ENCODE assay signal across 14 cellular contexts in the genomic region with DNA sequence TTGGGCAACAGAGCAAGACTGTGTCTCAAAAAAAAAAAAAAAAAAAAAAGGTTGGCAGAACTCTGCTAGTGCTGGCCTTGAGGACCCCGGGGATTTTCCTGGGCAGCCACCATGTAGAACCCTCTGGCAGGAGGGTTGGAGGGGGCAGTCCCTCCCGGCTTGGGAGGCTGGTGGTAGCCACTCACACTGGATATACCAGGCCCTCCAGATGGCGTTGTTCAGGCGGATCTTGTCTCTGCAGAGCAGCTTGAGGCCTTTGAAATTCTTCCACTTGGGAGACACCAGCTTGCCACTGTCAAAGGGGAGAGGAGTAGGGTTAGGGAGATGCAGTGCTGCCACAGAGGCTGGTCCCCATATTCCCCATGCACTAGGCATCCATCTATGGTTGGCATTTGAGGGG. TPM values are rescaled to one million over a fixed set of nuclear protein-coding genes. Genes with fewer than 3 reads are reported as not detected.
DNase-seq lines count a peak whose midpoint lies in the region; ATAC-seq and TF ChIP-seq lines count a peak whose summit lies in the region.
"Had no signal": no experiment of that assay in that cellular context is flagged by ENCODE, and none has a peak within 500 bp of the region (broad histone marks: within the 10 kb centered on the region; RNA-seq: fewer than 3 reads in every experiment).

No MANE protein-coding gene starts in this region.

- H3K4me2 ChIP-seq in GM23338, result no peak overlapping the region

- H3K27ac Mint-ChIP-seq in GM23338 (no peak overlapping the region), immature natural killer cell (no peak overlapping the region)

- H3K9me3 Mint-ChIP-seq in GM23338 (no peaks in the 10 kb centered on the region), immature natural killer cell (peaks cover 0 to 2% (median 0%) of the 10 kb centered on the region in 6 donors)

- CTCF ChIA-PET in AG04449 (lab: Yijun Ruan, JAX), result interaction anchor here (0.7 to 5.7 kb wide), 8 partner anchors 9 to 240 kb away, joined by 3 to 44 read pairs (median 7); a partner anchor contains a TSS

- 0 out of 2 replicates have a peak, but pooled peaks cover 5% of the 10 kb centered on the region for H3F3A ChIP-seq in GM23338 (replicated peaks; ENCODE audit: low read depth)

- H3K4me1 ChIP-seq in GM23338 (ENCODE audit: insufficient read depth), result no peaks in the 10 kb centered on the region

- H3K36me3 ChIP-seq in GM23338 (ENCODE audit: insufficient read depth), result no peaks in the 10 kb centered on the region; the same call in 1 of the 2 replicates
- H3K36me3 ChIP-seq: BLaER1 treated with 17β-estradiol and CSF1 and Interleukin-3, amounts not matched to agents 10 nM and 100 nM; heart right ventricle; pancreas had no signal

- H3K4me1 Mint-ChIP-seq in GM23338 (peaks cover 5% of the 10 kb centered on the region), immature natural killer cell (no peaks in the 10 kb centered on the region)

- no peak for DNase-seq in AG04449 (ENCODE audit: low read depth, low spot score)
- DNase-seq in GM23338 (ENCODE audit: low spot score), result peak; percentile 59
- DNase-seq in RPMI8226, result peak; percentile 44
- peak; percentile 24 for DNase-seq in fibroblast of pulmonary artery (ENCODE audit: low read depth)
- no peak for DNase-seq in NCI-H2107 (lab: John Stamatoyannopoulos, UW)
- DNase-seq in immature natural killer cell, result no peak
- DNase-seq in amniotic stem cell (lab: John Stamatoyannopoulos, UW), result no peak
- DNase-seq: amygdala; effector memory CD4-positive, alpha-beta T cell; heart right ventricle; NCI-H146; pancreas had no signal

- H3K27me3 Mint-ChIP-seq in GM23338 (ENCODE audit: insufficient read depth, low read depth, poor library complexity) (peaks cover 9% of the 10 kb centered on the region), immature natural killer cell (ENCODE audit: low read depth in 3 of 3) (peaks cover 9 to 16% (median 14%) of the 10 kb centered on the region in 3 donors)

- H2AFZ ChIP-seq in GM23338, result no peak overlapping the region

- no peak overlapping the region for H3K4me3 Mint-ChIP-seq in GM23338
- H3K4me3 Mint-ChIP-seq in immature natural killer cell, result no peak overlapping the region

- TF ChIP-seq CTCF in AG04449 (IDR thresholded peaks at IDR 0.05; ENCODE audit: insufficient read depth, low read length, missing control alignments) (peak; percentile 28), GM23338 (conservative IDR thresholded peaks at IDR 0.05; ENCODE audit: low read depth in 2 of 2) (peak; percentile 30 to 64), fibroblast of pulmonary artery (IDR thresholded peaks at IDR 0.05; ENCODE audit: low read length, missing control alignments) (peak; percentile 15)

- no peaks in the 10 kb centered on the region for H3K27me3 ChIP-seq in GM23338 (ENCODE audit: insufficient read depth)
- H3K27me3 ChIP-seq: pancreas had no signal

- H3K4me3 ChIP-seq in AG04449 (ENCODE audit: low read depth, low read length) (no peak overlapping the region), GM23338 (no peak overlapping the region), fibroblast of pulmonary artery (replicated peaks; ENCODE audit: low read depth, low read length) (no peak overlapping the region)
- H3K4me3 ChIP-seq: BLaER1 treated with 17β-estradiol and CSF1 and Interleukin-3, amounts not matched to agents 10 nM and 100 nM; heart right ventricle; pancreas had no signal

- H3K36me3 Mint-ChIP-seq in GM23338 (ENCODE audit: low read depth) (no peaks in the 10 kb centered on the region; the same call in 1 of the 3 replicates), immature natural killer cell (no peaks in the 10 kb centered on the region)

- POLR2A ChIA-PET in AG04449 (lab: Yijun Ruan, JAX), result no interaction called here

- H3K9me2 ChIP-seq in GM23338 (ENCODE audit: insufficient read depth), result no peaks in the 10 kb centered on the region

- H4K20me1 ChIP-seq in GM23338 (replicated peaks; ENCODE audit: insufficient read depth), result no peaks in the 10 kb centered on the region

- ATAC-seq in GM23338 (peak; percentile 70), HG03108 (IDR thresholded peaks at IDR 0.05; ENCODE audit: unreplicated experiment) (no peak)
- ATAC-seq: pancreas had no signal

- H3K27ac ChIP-seq in GM23338 (ENCODE audit: low read depth), result no peak overlapping the region
- H3K27ac ChIP-seq: BLaER1 treated with 17β-estradiol and CSF1 and Interleukin-3, amounts not matched to agents 10 nM and 100 nM; heart right ventricle; pancreas had no signal

- no peaks in the 10 kb centered on the region for H3K79me2 ChIP-seq in GM23338 (replicated peaks; ENCODE audit: insufficient read depth)

TF ChIP-seq in GM23338, 12 proteins besides CTCF, POLR2A, EP300 and RAD21 (continues in another document):
- TF ChIP-seq NANOG (IDR thresholded peaks at IDR 0.05; ENCODE audit: borderline replicate concordance) (no peak), STAT1 (IDR thresholded peaks at IDR 0.05; ENCODE audit: unreplicated experiment) (no peak), EZH2phosphoT487 (IDR thresholded peaks at IDR 0.05; ENCODE audit: unreplicated experiment) (no peak), CREB1 (CRISPR knock-in tag; IDR thresholded peaks at IDR 0.05; ENCODE audit: low read depth) (no peak)
- TF ChIP-seq, protein P1, sequence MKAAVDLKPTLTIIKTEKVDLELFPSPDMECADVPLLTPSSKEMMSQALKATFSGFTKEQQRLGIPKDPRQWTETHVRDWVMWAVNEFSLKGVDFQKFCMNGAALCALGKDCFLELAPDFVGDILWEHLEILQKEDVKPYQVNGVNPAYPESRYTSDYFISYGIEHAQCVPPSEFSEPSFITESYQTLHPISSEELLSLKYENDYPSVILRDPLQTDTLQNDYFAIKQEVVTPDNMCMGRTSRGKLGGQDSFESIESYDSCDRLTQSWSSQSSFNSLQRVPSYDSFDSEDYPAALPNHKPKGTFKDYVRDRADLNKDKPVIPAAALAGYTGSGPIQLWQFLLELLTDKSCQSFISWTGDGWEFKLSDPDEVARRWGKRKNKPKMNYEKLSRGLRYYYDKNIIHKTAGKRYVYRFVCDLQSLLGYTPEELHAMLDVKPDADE (IDR thresholded peaks at IDR 0.05), result no peak
- TF ChIP-seq, protein P2, sequence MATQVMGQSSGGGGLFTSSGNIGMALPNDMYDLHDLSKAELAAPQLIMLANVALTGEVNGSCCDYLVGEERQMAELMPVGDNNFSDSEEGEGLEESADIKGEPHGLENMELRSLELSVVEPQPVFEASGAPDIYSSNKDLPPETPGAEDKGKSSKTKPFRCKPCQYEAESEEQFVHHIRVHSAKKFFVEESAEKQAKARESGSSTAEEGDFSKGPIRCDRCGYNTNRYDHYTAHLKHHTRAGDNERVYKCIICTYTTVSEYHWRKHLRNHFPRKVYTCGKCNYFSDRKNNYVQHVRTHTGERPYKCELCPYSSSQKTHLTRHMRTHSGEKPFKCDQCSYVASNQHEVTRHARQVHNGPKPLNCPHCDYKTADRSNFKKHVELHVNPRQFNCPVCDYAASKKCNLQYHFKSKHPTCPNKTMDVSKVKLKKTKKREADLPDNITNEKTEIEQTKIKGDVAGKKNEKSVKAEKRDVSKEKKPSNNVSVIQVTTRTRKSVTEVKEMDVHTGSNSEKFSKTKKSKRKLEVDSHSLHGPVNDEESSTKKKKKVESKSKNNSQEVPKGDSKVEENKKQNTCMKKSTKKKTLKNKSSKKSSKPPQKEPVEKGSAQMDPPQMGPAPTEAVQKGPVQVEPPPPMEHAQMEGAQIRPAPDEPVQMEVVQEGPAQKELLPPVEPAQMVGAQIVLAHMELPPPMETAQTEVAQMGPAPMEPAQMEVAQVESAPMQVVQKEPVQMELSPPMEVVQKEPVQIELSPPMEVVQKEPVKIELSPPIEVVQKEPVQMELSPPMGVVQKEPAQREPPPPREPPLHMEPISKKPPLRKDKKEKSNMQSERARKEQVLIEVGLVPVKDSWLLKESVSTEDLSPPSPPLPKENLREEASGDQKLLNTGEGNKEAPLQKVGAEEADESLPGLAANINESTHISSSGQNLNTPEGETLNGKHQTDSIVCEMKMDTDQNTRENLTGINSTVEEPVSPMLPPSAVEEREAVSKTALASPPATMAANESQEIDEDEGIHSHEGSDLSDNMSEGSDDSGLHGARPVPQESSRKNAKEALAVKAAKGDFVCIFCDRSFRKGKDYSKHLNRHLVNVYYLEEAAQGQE (IDR thresholded peaks at IDR 0.05; ENCODE audit: unreplicated experiment), result no peak

RNA-seq across cellular contexts. Expression of a gene that starts 8.4 kb away (rescaled TPM):
- 8.6 and 25.7 TPM in 2 replicates for total RNA-seq in GM23338 (2014; rRNA removed; shearing (Covaris generic))
- polyA plus RNA-seq in GM23338 (2016; fragmentation: Nextera tagmentation; extraction: Ambion mirVana) (13.1 and 13.7 TPM in 2 replicates), immature natural killer cell (not detected)

RNA-seq across cellular contexts. Expression of a gene that starts 37.5 kb away (rescaled TPM):
- total RNA-seq in GM23338 (2014; rRNA removed; shearing (Covaris generic)), result 21.7 and 27.8 TPM in 2 replicates
- polyA plus RNA-seq in GM23338 (2016; fragmentation: Nextera tagmentation; extraction: Ambion mirVana) (6.9 TPM in 2 replicates), immature natural killer cell (10 to 100 TPM; 19.3 to 32.4 (median 21.7) TPM)

RNA-seq across cellular contexts. Expression of a gene that starts 51.7 kb away (rescaled TPM):
- 5.6 and 7.0 TPM in 2 replicates for total RNA-seq in GM23338 (2014; rRNA removed; shearing (Covaris generic))
- polyA plus RNA-seq in GM23338 (2016; fragmentation: Nextera tagmentation; extraction: Ambion mirVana) (1.8 and 2.2 TPM in 2 replicates), immature natural killer cell (under 1 TPM in 1 of 3 donors, not detected in 2; 0.39 TPM)

RNA-seq across cellular contexts. Expression of a gene that starts 58.4 kb away (rescaled TPM):
- 12.0 and 17.0 TPM in 2 replicates for total RNA-seq in GM23338 (2014; rRNA removed; shearing (Covaris generic))
- polyA plus RNA-seq in GM23338 (2016; fragmentation: Nextera tagmentation; extraction: Ambion mirVana), result 18.2 and 18.4 TPM in 2 replicates
- polyA plus RNA-seq in immature natural killer cell, result 100 to 1,000 TPM in 1 of 3 donors, 10 to 100 TPM in 2; 89.1 to 103 (median 95.5) TPM

Comparison
In these comparisons a context has a peak if more than half of its experiments do, and no peak if none do; other contexts are left out.
1. DNase-seq: peak in GM23338 (single experiment), RPMI8226 (single experiment) and fibroblast of pulmonary artery (single experiment); none in AG04449 (single experiment), NCI-H2107 (single experiment), immature natural killer cell (0 of 3) and amniotic stem cell (single experiment).
2. RNA of a gene that starts 8.4 kb away (polyA plus RNA-seq): 13.1 to 13.7 TPM in GM23338; not detected in immature natural killer cell; every median in the first group is over 10 times any median in the second.
3. Peak in every context shown above with its lines, with median percentiles within 50 percentile points of each other: CTCF ChIP-seq.